Comparison of ENCODE assay signal across 17 cellular contexts in the genomic region with DNA sequence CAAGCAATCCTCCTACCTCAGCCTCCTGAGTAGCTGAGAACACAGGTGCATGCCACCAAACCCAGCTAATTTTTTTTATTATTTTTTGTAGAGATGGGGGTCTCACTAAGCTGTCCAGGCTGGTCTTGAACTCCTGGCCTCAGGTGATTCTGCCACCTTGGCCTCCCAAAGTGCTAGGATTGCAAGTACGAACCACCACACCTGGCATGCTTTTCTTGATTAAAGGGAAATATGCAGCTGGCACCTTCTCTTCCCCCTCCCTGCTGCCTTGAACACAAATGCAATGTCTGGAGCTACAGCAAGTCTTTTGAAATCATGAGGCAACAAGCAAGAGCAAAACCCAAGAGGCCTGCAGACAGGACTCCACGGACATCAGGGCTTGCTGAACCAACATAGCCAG. TPM values are rescaled to one million over a fixed set of nuclear protein-coding genes. Genes with fewer than 3 reads are reported as not detected.
A peak's percentile ranks its signal among the peaks of the same experiment; 100 is the strongest.
DNase-seq lines count a peak whose midpoint lies in the region; ATAC-seq and TF ChIP-seq lines count a peak whose summit lies in the region.
"Had no signal": no experiment of that assay in that cellular context is flagged by ENCODE, and none has a peak within 500 bp of the region (broad histone marks: within the 10 kb centered on the region; RNA-seq: fewer than 3 reads in every experiment).

No MANE protein-coding gene starts in this region.

- intact Hi-C loops in left cardiac atrium (cut with DNase I) = no loop called here
- intact Hi-C loops in esophagus muscularis mucosa (cut with DNase I) = no loop called here
- intact Hi-C loops in uterus (cut with DNase I; ENCODE audit: low total_unique reads) = no loop called here

- H3K4me1 ChIP-seq in right atrium auricular region (no peaks in the 10 kb centered on the region), esophagus muscularis mucosa (no peaks in the 10 kb centered on the region), uterus (no peaks in the 10 kb centered on the region)
- H3K4me1 ChIP-seq: HAP-1 had no signal

- H3K4me3 ChIP-seq in right atrium auricular region = no peak overlapping the region
- no peak overlapping the region for H3K4me3 ChIP-seq in esophagus muscularis mucosa
- no peak overlapping the region for H3K4me3 ChIP-seq in uterus
- H3K4me3 ChIP-seq: A549, BLaER1, GM23248, HAP-1 had no signal

- peak; percentile 56 for DNase-seq in right atrium auricular region (ENCODE audit: low spot score)
- no peak for DNase-seq in left cardiac atrium
- DNase-seq in esophagus muscularis mucosa (ENCODE audit: extremely low spot score) = peak; percentile 72
- no peak for DNase-seq in NK-92 treated with Interleukin-12 subunit alpha and Interleukin-12 subunit beta, amount 100 ng/mL, for 24 hours (lab: John Stamatoyannopoulos, UW)
- DNase-seq in uterus = no peak
- DNase-seq: CD4-positive, alpha-beta memory T cell; DMS153; DMS79; GDM1; GM23248; IMR-90 had no signal

- no peak for TF ChIP-seq EP300 in esophagus muscularis mucosa (IDR thresholded peaks at IDR 0.05)

- ATAC-seq in left cardiac atrium = no peak
- ATAC-seq in HG03135 (IDR thresholded peaks at IDR 0.05; ENCODE audit: unreplicated experiment) = no peak
- ATAC-seq: A549 had no signal

- no peak for TF ChIP-seq POLR2A in esophagus muscularis mucosa (IDR thresholded peaks at IDR 0.05; ENCODE audit: low read depth)
- no peak for TF ChIP-seq POLR2A in uterus (IDR thresholded peaks at IDR 0.05)

- H3K9me3 ChIP-seq in right atrium auricular region = no peaks in the 10 kb centered on the region
- no peaks in the 10 kb centered on the region for H3K9me3 ChIP-seq in esophagus muscularis mucosa
- no peaks in the 10 kb centered on the region for H3K9me3 ChIP-seq in uterus

- TF ChIP-seq CTCF in right atrium auricular region (IDR thresholded peaks at IDR 0.05) (no peak), esophagus muscularis mucosa (IDR thresholded peaks at IDR 0.05) (no peak), uterus (IDR thresholded peaks at IDR 0.05) (no peak)

- H3K27ac ChIP-seq in right atrium auricular region (no peak overlapping the region), esophagus muscularis mucosa (replicated peaks in 1 of 4) (no peak overlapping the region), layer of hippocampus (ENCODE audit: low read depth, low read length) (peak overlapping the region; percentile 89), uterus (no peak overlapping the region)
- H3K27ac ChIP-seq: 22Rv1, GM23248 had no signal

- H3K36me3 ChIP-seq in right atrium auricular region (no peaks in the 10 kb centered on the region), esophagus muscularis mucosa (no peaks in the 10 kb centered on the region), uterus (no peaks in the 10 kb centered on the region)
- H3K36me3 ChIP-seq: BLaER1, HAP-1 had no signal

- no peaks in the 10 kb centered on the region for H3K27me3 ChIP-seq in right atrium auricular region
- H3K27me3 ChIP-seq in esophagus muscularis mucosa = no peaks in the 10 kb centered on the region
- H3K27me3 ChIP-seq in layer of hippocampus (ENCODE audit: control insufficient read depth, insufficient read depth, low read length) = no peaks in the 10 kb centered on the region
- H3K27me3 ChIP-seq in uterus = no peaks in the 10 kb centered on the region
- H3K27me3 ChIP-seq: BLaER1 had no signal

- 97% methylated on average over 2 of the region's 2 CpGs for WGBS in esophagus muscularis mucosa

RNA-seq across cellular contexts. Expression of gene BIN1, which starts 26.8 kb away (rescaled TPM):
- total RNA-seq in right atrium auricular region (10 to 100 TPM in 1 of 2 donors, 1 to 10 TPM in 1; 7.6 to 15.3 TPM), left cardiac atrium (10 to 100 TPM; 16.2 to 23.6 TPM), esophagus muscularis mucosa (10 to 100 TPM; 32.4 to 78.2 (median 50.2) TPM), uterus (100 to 1,000 TPM in 1 of 4 donors, 10 to 100 TPM in 3; 41.5 to 112 (median 57.8) TPM)

Comparison
In these comparisons a context has a peak if more than half of its experiments do, and no peak if none do; other contexts are left out.
1. DNase-seq: peak in right atrium auricular region (single experiment) and esophagus muscularis mucosa (single experiment); none in left cardiac atrium (single experiment), NK-92 treated with Interleukin-12 subunit alpha and Interleukin-12 subunit beta, amount 100 ng/mL, for 24 hours (single experiment) and uterus (0 of 2).